Comparison of ENCODE assay signal across 11 cellular contexts in the genomic region with DNA sequence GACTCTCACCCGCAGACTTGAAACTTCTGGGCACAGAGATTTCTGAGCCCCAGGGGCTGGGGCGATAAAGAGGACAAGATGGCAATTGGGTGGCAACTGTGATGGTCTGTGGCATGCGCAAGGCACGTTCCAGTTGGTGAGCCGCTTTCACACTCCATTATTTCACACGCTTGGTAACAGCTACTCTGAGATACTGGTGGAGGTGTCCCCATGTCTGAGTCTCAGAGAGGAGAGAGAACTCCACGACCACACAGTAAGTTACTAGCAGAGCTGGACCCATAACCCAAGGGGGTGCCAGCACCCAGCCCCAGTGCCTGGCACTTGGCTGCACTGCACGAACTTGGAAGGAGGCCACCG. TPM values are rescaled to one million over a fixed set of nuclear protein-coding genes. Genes with fewer than 3 reads are reported as not detected.
A peak's percentile ranks its signal among the peaks of the same experiment; 100 is the strongest.
DNase-seq lines count a peak whose midpoint lies in the region; ATAC-seq and TF ChIP-seq lines count a peak whose summit lies in the region.
"Had no signal": no experiment of that assay in that cellular context is flagged by ENCODE, and none has a peak within 500 bp of the region (broad histone marks: within the 10 kb centered on the region; RNA-seq: fewer than 3 reads in every experiment).

No MANE protein-coding gene starts in this region.

- POLR2A ChIA-PET in OCI-LY7 (lab: Charles Lee): no interaction called here

- H3K27ac ChIP-seq in OCI-LY7 (ENCODE audit: low read depth, low read length, poor library complexity, severe bottlenecking) (no peak overlapping the region), esophagus muscularis mucosa (replicated peaks in 1 of 4) (no peak overlapping the region), stomach (no peak overlapping the region)
- H3K27ac ChIP-seq: sigmoid colon had no signal

- TF ChIP-seq EP300 in esophagus muscularis mucosa (IDR thresholded peaks at IDR 0.05) (no peak), stomach (IDR thresholded peaks at IDR 0.05) (no peak)

- peak overlapping the region; percentile 55 for H3K4me2 ChIP-seq in OCI-LY7 (ENCODE audit: low read length)

- H3K27ac Mint-ChIP-seq in neural crest cell (ENCODE audit: unreplicated experiment): no peak overlapping the region

- H3K4me3 ChIP-seq in OCI-LY7 (ENCODE audit: low read depth, low read length, poor library complexity, severe bottlenecking): no peak overlapping the region
- H3K4me3 ChIP-seq in esophagus muscularis mucosa: peak overlapping the region in 3 of 4 donors; percentile 10 to 39 (median 21)
- peak overlapping the region in 1 of 4 donors; percentile 29 for H3K4me3 ChIP-seq in stomach

- CTCF ChIA-PET in OCI-LY7 (lab: Charles Lee; ENCODE audit: unreplicated experiment): no interaction called here

- no peaks in the 10 kb centered on the region for H3K9me2 ChIP-seq in OCI-LY7 (ENCODE audit: insufficient read depth, low read length)

- TF ChIP-seq POLR2A in esophagus muscularis mucosa (IDR thresholded peaks at IDR 0.05; ENCODE audit: low read depth): no peak
- TF ChIP-seq POLR2A in stomach (IDR thresholded peaks at IDR 0.05): no peak

- 66% methylated on average over 7 of the region's 9 CpGs for WGBS in esophagus muscularis mucosa
- 38 to 59% (median 45%) methylated on average over 7 to 9 of the region's 9 CpGs for WGBS in stomach, 5 donors

- peaks cover 12% of the 10 kb centered on the region for H3K4me1 ChIP-seq in ES-I3 (ENCODE audit: insufficient read depth, low read length)
- H3K4me1 ChIP-seq in OCI-LY7 (ENCODE audit: insufficient read depth, low read length, poor library complexity, severe bottlenecking): peaks cover 34% of the 10 kb centered on the region
- H3K4me1 ChIP-seq in esophagus muscularis mucosa: peaks cover 13 to 21% (median 16%) of the 10 kb centered on the region in 4 donors
- peaks cover 5 to 17% (median 13%) of the 10 kb centered on the region in 4 donors for H3K4me1 ChIP-seq in stomach

- ATAC-seq in GM21526 (IDR thresholded peaks at IDR 0.05; ENCODE audit: low FRiP score, unreplicated experiment): no peak

- intact Hi-C loops in OCI-LY7 (cut with micrococcal nuclease; ENCODE audit: unreplicated experiment) (loop anchor here (5.0 kb wide), 2 partner anchors 111 to 409 kb away; partner anchors contain the start of gene DMC1), esophagus muscularis mucosa (cut with DNase I) (no loop called here), stomach (cut with DNase I; ENCODE audit: low total_unique reads) (no loop called here)

- no peaks in the 10 kb centered on the region for H4K20me1 ChIP-seq in OCI-LY7 (ENCODE audit: insufficient read depth, low read length)

- H3K36me3 ChIP-seq in ES-I3 (ENCODE audit: insufficient read depth, low read length): no peaks in the 10 kb centered on the region
- H3K36me3 ChIP-seq in OCI-LY7 (ENCODE audit: insufficient read depth, low read length): no peaks in the 10 kb centered on the region
- no peaks in the 10 kb centered on the region for H3K36me3 ChIP-seq in esophagus muscularis mucosa
- H3K36me3 ChIP-seq in stomach: no peaks in the 10 kb centered on the region
- H3K36me3 ChIP-seq: sigmoid colon had no signal

- no peaks in the 10 kb centered on the region for H3K9me3 Mint-ChIP-seq in neural crest cell

- peaks cover 44% of the 10 kb centered on the region for H3K4me1 Mint-ChIP-seq in neural crest cell

- TF ChIP-seq CTCF in OCI-LY7 (conservative IDR thresholded peaks at IDR 0.05; ENCODE audit: low read length): no peak
- no peak for TF ChIP-seq CTCF in esophagus muscularis mucosa (IDR thresholded peaks at IDR 0.05)
- no peak for TF ChIP-seq CTCF in neural crest cell (conservative IDR thresholded peaks at IDR 0.05)
- no peak for TF ChIP-seq CTCF in stomach (IDR thresholded peaks at IDR 0.05)

- no peaks in the 10 kb centered on the region for H3K79me2 ChIP-seq in OCI-LY7 (ENCODE audit: insufficient read depth, low read depth, low read length)

- H3K27me3 ChIP-seq in esophagus muscularis mucosa: peaks cover 0 to 54% (median 2%) of the 10 kb centered on the region in 4 donors
- H3K27me3 ChIP-seq in stomach: peaks cover 0 to 95% (median 51%) of the 10 kb centered on the region in 3 donors

- 0 out of 2 replicates have a peak overlapping the region, but pooled peaks have one; percentile 18 for H2AFZ ChIP-seq in OCI-LY7 (ENCODE audit: low read length)

- H3K9ac ChIP-seq in ES-I3 (ENCODE audit: low read depth, low read length): peak overlapping the region; percentile 11; the same call in 1 of the 2 replicates

- H3K9me3 ChIP-seq in ES-I3 (ENCODE audit: control insufficient read depth, insufficient read depth, low read length) (no peaks in the 10 kb centered on the region), OCI-LY7 (ENCODE audit: low read length) (no peaks in the 10 kb centered on the region), esophagus muscularis mucosa (no peaks in the 10 kb centered on the region), stomach (no peaks in the 10 kb centered on the region)
- H3K9me3 ChIP-seq: sigmoid colon had no signal

- DNase-seq in OCI-LY7 (ENCODE audit: low spot score): no peak
- no peak for DNase-seq in esophagus muscularis mucosa (ENCODE audit: extremely low spot score)
- DNase-seq in neural crest cell (ENCODE audit: low read depth, low spot score): no peak
- no peak for DNase-seq in NCI-H69 (lab: John Stamatoyannopoulos, UW)
- no peak for DNase-seq in DMS153 treated with DMSO at 0.1 percent for 48 hours (lab: John Stamatoyannopoulos, UW; ENCODE audit: unreplicated experiment)
- no peak for DNase-seq in stomach

- BruUV-seq in OCI-LY7 (replicated peaks; lab: Mats Ljungman, UMichigan): no TSS peak

- H3K4me3 Mint-ChIP-seq in neural crest cell: peak overlapping the region; percentile 39

- H3K36me3 Mint-ChIP-seq in neural crest cell (ENCODE audit: low read depth): no peaks in the 10 kb centered on the region

- peaks cover 38% of the 10 kb centered on the region for H3K27me3 Mint-ChIP-seq in neural crest cell (ENCODE audit: low read depth)

RNA-seq across cellular contexts. Expression of gene KCNJ4, which starts 6.0 kb away (rescaled TPM):
- not detected in 2 replicates for total RNA-seq in OCI-LY7 (2014; rRNA removed; shearing (Covaris generic))
- total RNA-seq in OCI-LY7 (2022) (not detected in 2 replicates), esophagus muscularis mucosa (not detected), neural crest cell (4.0 and 4.4 TPM in 2 replicates), stomach (not detected)
- not detected for polyA plus RNA-seq in stomach
- total RNA-seq: dermis blood vessel endothelial cell; sigmoid colon; T-helper 2 cell treated with Interferon-gamma antibody and Interleukin-4, amounts not matched to agents 100 ng/mL and 5 ng/mL, for 36 hours had no signal

RNA-seq across cellular contexts. Expression of gene KDELR3, which starts 6.9 kb away (rescaled TPM):
- total RNA-seq in OCI-LY7 (2014; rRNA removed; shearing (Covaris generic)): not detected in 2 replicates
- total RNA-seq in OCI-LY7 (2022) (not detected in 2 replicates), esophagus muscularis mucosa (10 to 100 TPM in 1 of 4 donors, 1 to 10 TPM in 3; 3.5 to 12.9 (median 7.0) TPM), neural crest cell (5.1 and 5.3 TPM in 2 replicates), stomach (10 to 100 TPM in 3 of 5 donors, 1 to 10 TPM in 1, not detected in 1; 3.6 to 30.7 (median 11.6) TPM)
- polyA plus RNA-seq in stomach: 10 to 100 TPM in 1 of 3 donors, 1 to 10 TPM in 2; 6.4 to 12.8 (median 6.8) TPM

RNA-seq across cellular contexts. Expression of gene DDX17, which starts 45.1 kb away (rescaled TPM):
- total RNA-seq in OCI-LY7 (2014; rRNA removed; shearing (Covaris generic)): 626 and 667 TPM in 2 replicates
- total RNA-seq in OCI-LY7 (2022) (505 and 508 TPM in 2 replicates), esophagus muscularis mucosa (1,000 to 10,000 TPM in 1 of 4 donors, 100 to 1,000 TPM in 3; 327 to 1,333 (median 592) TPM), neural crest cell (485 and 500 TPM in 2 replicates), stomach (1,000 to 10,000 TPM in 2 of 5 donors, 100 to 1,000 TPM in 3; 485 to 4,611 (median 706) TPM)
- polyA plus RNA-seq in stomach: 100 to 1,000 TPM in 1 of 3 donors, 10 to 100 TPM in 2; 59.5 to 133 (median 79.3) TPM
